ENCODE assay signal across 1 cellular context in the genomic region with DNA sequence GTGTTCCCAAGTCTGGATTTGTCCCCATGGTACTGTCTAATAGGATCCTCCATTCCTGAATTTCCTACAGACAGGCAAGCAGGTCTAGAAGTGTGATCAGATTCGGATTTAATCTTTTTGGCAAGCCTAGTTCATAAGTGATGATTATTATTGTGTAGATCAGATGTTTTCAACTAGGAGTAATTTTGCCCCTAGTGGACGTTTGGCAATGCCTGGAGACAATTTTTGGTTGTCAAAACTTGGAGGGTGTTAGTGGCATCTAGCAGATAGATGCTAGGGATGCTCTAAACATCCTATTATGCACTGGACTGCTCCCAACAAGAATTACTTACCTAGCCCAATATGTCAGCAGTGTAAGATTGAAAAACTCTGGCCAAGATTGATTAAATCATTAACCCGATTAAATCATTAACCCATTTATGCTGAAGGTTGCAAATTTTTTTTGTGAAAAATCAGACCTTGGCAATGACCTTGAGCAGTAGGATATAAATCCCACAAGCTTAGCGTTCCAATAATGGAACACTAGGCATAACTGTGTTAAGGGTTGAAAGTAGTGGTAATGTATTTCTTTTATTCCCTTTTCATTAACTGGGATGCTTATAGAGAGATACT.
TF ChIP-seq lines count a peak whose summit lies in the region.

No MANE protein-coding gene starts in this region.

TF ChIP-seq in GM23338, 12 proteins besides CTCF, POLR2A, EP300 and RAD21 (continued from another document):
- TF ChIP-seq, protein P1, sequence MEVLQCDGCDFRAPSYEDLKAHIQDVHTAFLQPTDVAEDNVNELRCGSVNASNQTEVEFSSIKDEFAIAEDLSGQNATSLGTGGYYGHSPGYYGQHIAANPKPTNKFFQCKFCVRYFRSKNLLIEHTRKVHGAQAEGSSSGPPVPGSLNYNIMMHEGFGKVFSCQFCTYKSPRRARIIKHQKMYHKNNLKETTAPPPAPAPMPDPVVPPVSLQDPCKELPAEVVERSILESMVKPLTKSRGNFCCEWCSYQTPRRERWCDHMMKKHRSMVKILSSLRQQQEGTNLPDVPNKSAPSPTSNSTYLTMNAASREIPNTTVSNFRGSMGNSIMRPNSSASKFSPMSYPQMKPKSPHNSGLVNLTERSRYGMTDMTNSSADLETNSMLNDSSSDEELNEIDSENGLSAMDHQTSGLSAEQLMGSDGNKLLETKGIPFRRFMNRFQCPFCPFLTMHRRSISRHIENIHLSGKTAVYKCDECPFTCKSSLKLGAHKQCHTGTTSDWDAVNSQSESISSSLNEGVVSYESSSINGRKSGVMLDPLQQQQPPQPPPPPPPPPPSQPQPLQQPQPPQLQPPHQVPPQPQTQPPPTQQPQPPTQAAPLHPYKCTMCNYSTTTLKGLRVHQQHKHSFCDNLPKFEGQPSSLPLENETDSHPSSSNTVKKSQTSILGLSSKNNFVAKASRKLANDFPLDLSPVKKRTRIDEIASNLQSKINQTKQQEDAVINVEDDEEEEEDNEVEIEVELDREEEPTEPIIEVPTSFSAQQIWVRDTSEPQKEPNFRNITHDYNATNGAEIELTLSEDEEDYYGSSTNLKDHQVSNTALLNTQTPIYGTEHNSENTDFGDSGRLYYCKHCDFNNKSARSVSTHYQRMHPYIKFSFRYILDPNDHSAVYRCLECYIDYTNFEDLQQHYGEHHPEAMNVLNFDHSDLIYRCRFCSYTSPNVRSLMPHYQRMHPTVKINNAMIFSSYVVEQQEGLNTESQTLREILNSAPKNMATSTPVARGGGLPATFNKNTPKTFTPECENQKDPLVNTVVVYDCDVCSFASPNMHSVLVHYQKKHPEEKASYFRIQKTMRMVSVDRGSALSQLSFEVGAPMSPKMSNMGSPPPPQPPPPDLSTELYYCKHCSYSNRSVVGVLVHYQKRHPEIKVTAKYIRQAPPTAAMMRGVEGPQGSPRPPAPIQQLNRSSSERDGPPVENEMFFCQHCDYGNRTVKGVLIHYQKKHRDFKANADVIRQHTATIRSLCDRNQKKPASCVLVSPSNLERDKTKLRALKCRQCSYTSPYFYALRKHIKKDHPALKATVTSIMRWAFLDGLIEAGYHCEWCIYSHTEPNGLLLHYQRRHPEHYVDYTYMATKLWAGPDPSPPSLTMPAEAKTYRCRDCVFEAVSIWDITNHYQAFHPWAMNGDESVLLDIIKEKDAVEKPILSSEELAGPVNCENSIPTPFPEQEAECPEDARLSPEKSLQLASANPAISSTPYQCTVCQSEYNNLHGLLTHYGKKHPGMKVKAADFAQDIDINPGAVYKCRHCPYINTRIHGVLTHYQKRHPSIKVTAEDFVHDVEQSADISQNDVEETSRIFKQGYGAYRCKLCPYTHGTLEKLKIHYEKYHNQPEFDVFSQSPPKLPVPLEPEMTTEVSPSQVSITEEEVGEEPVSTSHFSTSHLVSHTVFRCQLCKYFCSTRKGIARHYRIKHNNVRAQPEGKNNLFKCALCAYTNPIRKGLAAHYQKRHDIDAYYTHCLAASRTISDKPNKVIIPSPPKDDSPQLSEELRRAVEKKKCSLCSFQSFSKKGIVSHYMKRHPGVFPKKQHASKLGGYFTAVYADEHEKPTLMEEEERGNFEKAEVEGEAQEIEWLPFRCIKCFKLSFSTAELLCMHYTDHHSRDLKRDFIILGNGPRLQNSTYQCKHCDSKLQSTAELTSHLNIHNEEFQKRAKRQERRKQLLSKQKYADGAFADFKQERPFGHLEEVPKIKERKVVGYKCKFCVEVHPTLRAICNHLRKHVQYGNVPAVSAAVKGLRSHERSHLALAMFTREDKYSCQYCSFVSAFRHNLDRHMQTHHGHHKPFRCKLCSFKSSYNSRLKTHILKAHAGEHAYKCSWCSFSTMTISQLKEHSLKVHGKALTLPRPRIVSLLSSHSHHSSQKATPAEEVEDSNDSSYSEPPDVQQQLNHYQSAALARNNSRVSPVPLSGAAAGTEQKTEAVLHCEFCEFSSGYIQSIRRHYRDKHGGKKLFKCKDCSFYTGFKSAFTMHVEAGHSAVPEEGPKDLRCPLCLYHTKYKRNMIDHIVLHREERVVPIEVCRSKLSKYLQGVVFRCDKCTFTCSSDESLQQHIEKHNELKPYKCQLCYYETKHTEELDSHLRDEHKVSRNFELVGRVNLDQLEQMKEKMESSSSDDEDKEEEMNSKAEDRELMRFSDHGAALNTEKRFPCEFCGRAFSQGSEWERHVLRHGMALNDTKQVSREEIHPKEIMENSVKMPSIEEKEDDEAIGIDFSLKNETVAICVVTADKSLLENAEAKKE (CRISPR knock-in tag; IDR thresholded peaks at IDR 0.05), result no peak
- TF ChIP-seq POLR2AphosphoS5 (IDR thresholded peaks at IDR 0.05; ENCODE audit: low read depth), result no peak
